ENCODE assay signal across 23 cellular contexts in the genomic region with DNA sequence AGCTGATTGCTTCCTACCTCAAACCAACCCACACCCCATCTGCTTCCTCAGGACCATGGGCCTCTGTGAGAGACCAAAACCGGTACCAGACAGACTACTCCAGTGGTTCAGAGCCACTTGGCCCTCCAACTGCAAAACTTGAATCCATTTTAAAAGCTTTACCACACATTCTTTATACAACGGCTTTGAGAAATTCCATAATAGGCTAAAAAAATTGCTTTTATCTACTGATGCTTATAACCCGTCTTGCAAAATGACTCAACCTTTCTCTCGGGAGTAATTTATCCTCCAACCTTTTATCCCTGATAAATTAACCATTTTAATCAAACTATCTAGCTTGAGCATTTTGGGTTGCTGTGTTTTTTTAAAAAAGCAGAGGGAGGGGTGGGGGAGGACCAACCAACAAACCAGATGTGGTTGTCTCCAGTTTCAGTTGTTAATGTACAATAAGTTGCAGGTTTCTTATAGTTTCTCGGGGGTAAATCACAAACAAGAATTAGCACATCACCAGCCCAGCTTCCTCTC.
DNase-seq lines count a peak whose midpoint lies in the region; ATAC-seq, FAIRE-seq and TF ChIP-seq lines count a peak whose summit lies in the region.
"Had no signal": no experiment of that assay in that cellular context is flagged by ENCODE, and none has a peak within 500 bp of the region (broad histone marks: within the 10 kb centered on the region; RNA-seq: fewer than 3 reads in every experiment).

No MANE protein-coding gene starts in this region.

- H3K27ac Mint-ChIP-seq in astrocyte (ENCODE audit: unreplicated experiment) (peak overlapping the region; percentile 64), mesothelial cell of epicardium (peak overlapping the region; percentile 74)

- H3K4me3 Mint-ChIP-seq in astrocyte (ENCODE audit: unreplicated experiment) (no peak overlapping the region), mesothelial cell of epicardium (no peak overlapping the region)

- H3K4me1 Mint-ChIP-seq in astrocyte (ENCODE audit: low read depth, unreplicated experiment), result peaks cover 40% of the 10 kb centered on the region
- H3K4me1 Mint-ChIP-seq in mesothelial cell of epicardium, result peaks cover 25% of the 10 kb centered on the region

- no peaks in the 10 kb centered on the region for H3K27me3 ChIP-seq in astrocyte (ENCODE audit: insufficient read depth, low read length)
- H3K27me3 ChIP-seq: BE2C had no signal

- no peaks in the 10 kb centered on the region for H3K36me3 Mint-ChIP-seq in astrocyte (ENCODE audit: low read depth, unreplicated experiment)
- H3K36me3 Mint-ChIP-seq in mesothelial cell of epicardium, result no peaks in the 10 kb centered on the region

- H2AFZ ChIP-seq in astrocyte (ENCODE audit: low read depth, low read length), result no peak overlapping the region

- H4K20me1 ChIP-seq in astrocyte (ENCODE audit: insufficient read depth, low read length), result no peaks in the 10 kb centered on the region

- peak overlapping the region; percentile 52 for H3K4me2 ChIP-seq in astrocyte (ENCODE audit: low read length)
- H3K4me2 ChIP-seq: A549, SK-N-SH had no signal

- ATAC-seq in GM21825 (IDR thresholded peaks at IDR 0.05; ENCODE audit: unreplicated experiment), result no peak
- no peak for ATAC-seq in HG03354 (IDR thresholded peaks at IDR 0.05; ENCODE audit: poor library complexity, severe bottlenecking, unreplicated experiment)
- ATAC-seq: A549, HepG2 had no signal

- no peak overlapping the region for H3K4me3 ChIP-seq in astrocyte (ENCODE audit: insufficient read depth, low read depth, low read length)
- H3K4me3 ChIP-seq: A549 had no signal

- no peaks in the 10 kb centered on the region for H3K9me3 Mint-ChIP-seq in astrocyte (ENCODE audit: unreplicated experiment)
- peaks cover 4% of the 10 kb centered on the region for H3K9me3 Mint-ChIP-seq in mesothelial cell of epicardium

- no peak for FAIRE-seq in astrocyte (lab: Jason Lieb, UNC)
- FAIRE-seq: A549, D721Med, H54, HepG2 had no signal

- peak overlapping the region; percentile 73 for H3K9ac ChIP-seq in astrocyte (ENCODE audit: low read length)
- H3K9ac ChIP-seq: SK-N-SH had no signal

- no peaks in the 10 kb centered on the region for H3K27me3 Mint-ChIP-seq in astrocyte (ENCODE audit: low read depth, unreplicated experiment)
- no peaks in the 10 kb centered on the region for H3K27me3 Mint-ChIP-seq in mesothelial cell of epicardium (ENCODE audit: low read depth)

- no peak for TF ChIP-seq CTCF in astrocyte (IDR thresholded peaks at IDR 0.05; ENCODE audit: insufficient read depth, low read depth, low read length)
- no peak for TF ChIP-seq CTCF in mesothelial cell of epicardium (IDR thresholded peaks at IDR 0.05; ENCODE audit: unreplicated experiment)

- no peaks in the 10 kb centered on the region for H3K9me3 ChIP-seq in astrocyte (ENCODE audit: insufficient read depth, low read depth, low read length)
- H3K9me3 ChIP-seq: A549, BE2C, SK-N-SH had no signal

- no peaks in the 10 kb centered on the region for H3K36me3 ChIP-seq in astrocyte (ENCODE audit: insufficient read depth, low read length)
- H3K36me3 ChIP-seq: BE2C had no signal

- peak; percentile 15 for DNase-seq in LHCN-M2 (ENCODE audit: low read depth)
- peak; percentile 84 for DNase-seq in astrocyte (ENCODE audit: low read depth)
- no peak for DNase-seq in mesothelial cell of epicardium (ENCODE audit: low spot score in 2 of 2, unreplicated experiment in 2 of 2)
- no peak for DNase-seq in effector CD4-positive, alpha-beta T cell
- no peak for DNase-seq in SIG-M5 (lab: John Stamatoyannopoulos, UW)
- DNase-seq: BE2C, DMS53, GDM1, KBM-7, NCI-H1092 treated with DMSO at 0.1 percent for 48 hours, NCI-H146, NCI-H2029 treated with DMSO at 0.1 percent for 48 hours, NCI-H526 treated with DMSO at 0.1 percent for 48 hours, RPMI8226, SHP77, SK-N-SH had no signal

- peak overlapping the region; percentile 95 for H3K27ac ChIP-seq in astrocyte (ENCODE audit: low read depth, low read length)
- H3K27ac ChIP-seq: A549, HL-60 had no signal

- no peaks in the 10 kb centered on the region for H3K79me2 ChIP-seq in astrocyte (ENCODE audit: insufficient read depth, low read length)

- peaks cover 41% of the 10 kb centered on the region for H3K4me1 ChIP-seq in astrocyte (ENCODE audit: insufficient read depth, low read length)
- H3K4me1 ChIP-seq: A549, BE2C had no signal

Comparison
In these comparisons a context has a peak if more than half of its experiments do, and no peak if none do; other contexts are left out.
1. DNase-seq: peak in LHCN-M2 (single experiment) and astrocyte (single experiment); none in mesothelial cell of epicardium (0 of 2), effector CD4-positive, alpha-beta T cell (single experiment) and SIG-M5 (single experiment).